ENCODE assay signal across 8 cellular contexts in genomic region chr3:50675179-50676030, GRCh38. TPM values are rescaled to one million over a fixed set of nuclear protein-coding genes. Genes with fewer than 3 reads are reported as not detected.
DNase-seq lines count a peak whose midpoint lies in the region; ATAC-seq, FAIRE-seq and TF ChIP-seq lines count a peak whose summit lies in the region.

No MANE protein-coding gene starts in this region.

- intact Hi-C loops in naive thymus-derived CD4-positive, alpha-beta T cell (cut with micrococcal nuclease), result loop anchor here (1.0 to 10.0 kb wide), 5 partner anchors 103 to 712 kb away; partner anchors contain the start of gene MANF (in 1 of the 2)

- peaks cover 0 to 16% (median 14%) of the 10 kb centered on the region in 4 experiments; a peak in 6 of 7 replicates for H3K27me3 ChIP-seq in H1 (replicated peaks in 1 of 4; ENCODE audit: control insufficient read depth in 3 of 4, extremely low read depth in 1 of 4, insufficient read depth in 3 of 4, low read length in 3 of 4)
- H3K27me3 ChIP-seq in naive thymus-derived CD4-positive, alpha-beta T cell (ENCODE audit: control insufficient read depth in 2 of 2, insufficient read depth in 2 of 2, low read length in 2 of 2), result peaks cover 0 to 3% of the 10 kb centered on the region in 2 donors

- H3K9me3 Mint-ChIP-seq in activated CD8-positive, alpha-beta memory T cell treated with anti-CD3 and anti-CD28 coated beads, Interleukin-2, amount 10 ng/mL, durations not matched to agents 7 days and 5 days (ENCODE audit: low read depth), result no peaks in the 10 kb centered on the region
- no peaks in the 10 kb centered on the region for H3K9me3 Mint-ChIP-seq in naive thymus-derived CD4-positive, alpha-beta T cell

- 4% methylated on average over 26 of the region's 65 CpGs; no CpG with 5 or more reads in 1 of the 2 experiments for WGBS in H1 (ENCODE audit: extremely low coverage in 1 of 2, insufficient coverage in 1 of 2, insufficient read length in 1 of 2, insufficient replicate concordance in 2 of 2, low coverage in 1 of 2, low lambda C conversion rate in 2 of 2, missing lambda C conversion rate in 1 of 2), 2 experiments

- no peaks in the 10 kb centered on the region for H3K9me3 ChIP-seq in H1 (ENCODE audit: insufficient read depth in 2 of 2, low read depth in 1 of 2, low read length in 1 of 2)
- no peaks in the 10 kb centered on the region for H3K9me3 ChIP-seq in naive thymus-derived CD4-positive, alpha-beta T cell (ENCODE audit: control insufficient read depth in 2 of 3, low read length in 3 of 3)

- H2BK120ac ChIP-seq in H1 (replicated peaks; ENCODE audit: low read depth, low read length), result no peak overlapping the region

- peak overlapping the region in 3 of 4 experiments; percentile 39 to 84 (median 58); a peak in 5 of 7 replicates for H3K9ac ChIP-seq in H1 (replicated peaks in 1 of 4; ENCODE audit: extremely low read depth in 1 of 4, low read depth in 3 of 4, low read length in 3 of 4)

- peaks cover 4 to 10% (median 6%) of the 10 kb centered on the region in 4 experiments for H3K4me1 ChIP-seq in H1 (replicated peaks in 1 of 4; ENCODE audit: control insufficient read depth in 3 of 4, insufficient read depth in 4 of 4, low read length in 3 of 4)
- H3K4me1 ChIP-seq in naive thymus-derived CD4-positive, alpha-beta T cell (ENCODE audit: control insufficient read depth in 2 of 2, insufficient read depth in 2 of 2, low read length in 2 of 2), result no peaks in the 10 kb centered on the region

- no peak overlapping the region for H3K56ac ChIP-seq in H1 (replicated peaks; ENCODE audit: insufficient read length, low read depth, low read length)

- peak overlapping the region; percentile 47 to 88 for H3K4me2 ChIP-seq in H1 (ENCODE audit: insufficient read depth in 1 of 2, low read depth in 2 of 2, low read length in 2 of 2)

- H3K4me1 Mint-ChIP-seq in activated CD8-positive, alpha-beta memory T cell treated with anti-CD3 and anti-CD28 coated beads, Interleukin-2, amount 10 ng/mL, durations not matched to agents 7 days and 5 days, result peaks cover 14% of the 10 kb centered on the region
- H3K4me1 Mint-ChIP-seq in naive thymus-derived CD4-positive, alpha-beta T cell, result peaks cover 4 to 10% (median 6%) of the 10 kb centered on the region in 7 donors

- peaks cover 57% of the 10 kb centered on the region for H3K27me3 Mint-ChIP-seq in activated CD8-positive, alpha-beta memory T cell treated with anti-CD3 and anti-CD28 coated beads, Interleukin-2, amount 10 ng/mL, durations not matched to agents 7 days and 5 days
- peaks cover 17 to 66% (median 32%) of the 10 kb centered on the region in 5 donors for H3K27me3 Mint-ChIP-seq in naive thymus-derived CD4-positive, alpha-beta T cell

- H2BK20ac ChIP-seq in H1 (ENCODE audit: low read length), result no peak overlapping the region

- H3K79me1 ChIP-seq in H1 (ENCODE audit: low read depth, low read length), result no peaks in the 10 kb centered on the region

- H2BK12ac ChIP-seq in H1 (ENCODE audit: low read depth, low read length), result no peak overlapping the region

- no peak overlapping the region for H3K23ac ChIP-seq in H1 (ENCODE audit: insufficient read length)

- TF ChIP-seq RAD21 in H1 (IDR thresholded peaks at IDR 0.05 in 1 of 2, conservative IDR thresholded peaks at IDR 0.05 in 1 of 2; ENCODE audit: low read depth in 2 of 2, low read length in 2 of 2), result peak; percentile 70 to 76

- no peak overlapping the region for H2BK15ac ChIP-seq in H1 (ENCODE audit: low read length)

- peak overlapping the region; percentile 51 to 81 (median 62) for H3K4me3 ChIP-seq in H1 (ENCODE audit: extremely low read depth in 1 of 4, insufficient read depth in 2 of 4, low read depth in 3 of 4, low read length in 4 of 4)
- peak overlapping the region; percentile 26 for H3K4me3 ChIP-seq in naive thymus-derived CD4-positive, alpha-beta T cell (ENCODE audit: low read length)

- no peak overlapping the region for H3K18ac ChIP-seq in H1 (ENCODE audit: extremely low read depth, low read length)

- no peak for TF ChIP-seq EP300 in H1 (IDR thresholded peaks at IDR 0.05; ENCODE audit: borderline replicate concordance in 1 of 2, low read depth in 2 of 2, low read length in 2 of 2)

- no peak overlapping the region for H4K91ac ChIP-seq in H1 (replicated peaks; ENCODE audit: insufficient read length, low read length)

- TF ChIP-seq CTCF in GM10266 (IDR thresholded peaks at IDR 0.05; ENCODE audit: control insufficient read depth, insufficient read depth, low read depth, missing control alignments) (peak; percentile 38), H1 (IDR thresholded peaks at IDR 0.05; ENCODE audit: control extremely low read depth in 1 of 3, insufficient read depth in 1 of 3, low read depth in 1 of 3, low read length in 3 of 3) (peak; percentile 36 to 80 (median 62))

- H3K79me2 ChIP-seq in H1 (ENCODE audit: control insufficient read depth in 1 of 2, insufficient read depth in 2 of 2, low read length in 2 of 2), result peaks cover 0 to 33% of the 10 kb centered on the region in 2 experiments; a peak in 2 of 4 replicates

- no peak overlapping the region for H4K5ac ChIP-seq in H1 (ENCODE audit: insufficient read length, low read depth, low read length)

- H4K20me1 ChIP-seq in H1 (replicated peaks in 1 of 2; ENCODE audit: control insufficient read depth in 1 of 2, insufficient read depth in 2 of 2, low read length in 2 of 2), result no peaks in the 10 kb centered on the region

- DNase-seq in GM10266 (ENCODE audit: extremely low spot score) (peak; percentile 50), NCI-H1092 (lab: John Stamatoyannopoulos, UW) (peak; percentile 1), H1 (ENCODE audit: low read depth in 1 of 2, low spot score in 2 of 2) (peak in 1 of 2 experiments; percentile 91), NCI-H226 (no peak)
- DNase-seq in activated CD8-positive, alpha-beta memory T cell treated with anti-CD3 and anti-CD28 coated beads, Interleukin-2, amount 10 ng/mL, durations not matched to agents 7 days and 5 days, result peak; percentile 65
- peak; percentile 15 to 79 (median 38) for DNase-seq in naive thymus-derived CD4-positive, alpha-beta T cell
- peak in 5 of 6 experiments; percentile 7 to 41 (median 40) for DNase-seq in stimulated activated naive CD4-positive, alpha-beta T cell (lab: John Stamatoyannopoulos, UW)

- no peak overlapping the region for H2AFZ ChIP-seq in H1 (ENCODE audit: low read length)

- no peaks in the 10 kb centered on the region for H3K36me3 ChIP-seq in H1 (ENCODE audit: control insufficient read depth in 2 of 4, insufficient read depth in 4 of 4, low read length in 3 of 4)
- no peaks in the 10 kb centered on the region for H3K36me3 ChIP-seq in naive thymus-derived CD4-positive, alpha-beta T cell (ENCODE audit: control insufficient read depth in 2 of 3, insufficient read depth in 3 of 3, low read length in 3 of 3)

- peak; percentile 54 for ATAC-seq in activated CD8-positive, alpha-beta memory T cell treated with anti-CD3 and anti-CD28 coated beads, Interleukin-2, amount 10 ng/mL, durations not matched to agents 7 days and 5 days
- peak; percentile 75 for ATAC-seq in naive thymus-derived CD4-positive, alpha-beta T cell
- ATAC-seq in GM19455 (IDR thresholded peaks at IDR 0.05; ENCODE audit: unreplicated experiment), result no peak

- no peaks in the 10 kb centered on the region for H3K36me3 Mint-ChIP-seq in activated CD8-positive, alpha-beta memory T cell treated with anti-CD3 and anti-CD28 coated beads, Interleukin-2, amount 10 ng/mL, durations not matched to agents 7 days and 5 days
- H3K36me3 Mint-ChIP-seq in naive thymus-derived CD4-positive, alpha-beta T cell, result peaks cover 0 to 4% (median 0%) of the 10 kb centered on the region in 5 donors

- no peak overlapping the region for H2BK5ac ChIP-seq in H1 (ENCODE audit: low read depth, low read length)

- peak overlapping the region; percentile 34; the same call in 1 of the 2 replicates for H3K27ac ChIP-seq in H1 (ENCODE audit: low read depth, low read length)
- H3K27ac ChIP-seq in naive thymus-derived CD4-positive, alpha-beta T cell (ENCODE audit: low read depth, low read length), result no peak overlapping the region

- no peak for FAIRE-seq in H1 (lab: Jason Lieb, UNC)

- no peak overlapping the region for H3K4ac ChIP-seq in H1 (replicated peaks; ENCODE audit: insufficient read length, low read depth, low read length)

- H3K4me3 Mint-ChIP-seq in activated CD8-positive, alpha-beta memory T cell treated with anti-CD3 and anti-CD28 coated beads, Interleukin-2, amount 10 ng/mL, durations not matched to agents 7 days and 5 days, result peak overlapping the region; percentile 71
- peak overlapping the region; percentile 71 to 87 (median 78) for H3K4me3 Mint-ChIP-seq in naive thymus-derived CD4-positive, alpha-beta T cell

- peak overlapping the region; percentile 87 for H4K8ac ChIP-seq in H1 (ENCODE audit: extremely low read depth, insufficient read depth, low read length)

- no peak overlapping the region for H2AK5ac ChIP-seq in H1 (ENCODE audit: low read depth, low read length)

- TF ChIP-seq POLR2A in H1 (IDR thresholded peaks at IDR 0.05; ENCODE audit: control extremely low read depth in 1 of 2, low read depth in 2 of 2, low read length in 2 of 2), result no peak

- peak overlapping the region; percentile 47 for H3K27ac Mint-ChIP-seq in activated CD8-positive, alpha-beta memory T cell treated with anti-CD3 and anti-CD28 coated beads, Interleukin-2, amount 10 ng/mL, durations not matched to agents 7 days and 5 days
- H3K27ac Mint-ChIP-seq in naive thymus-derived CD4-positive, alpha-beta T cell, result peak overlapping the region in 1 of 9 donors; percentile 56

- no peak overlapping the region for H3K14ac ChIP-seq in H1 (ENCODE audit: insufficient read length)

- CTCF ChIA-PET in activated CD8-positive, alpha-beta memory T cell treated with anti-CD3 and anti-CD28 coated beads, Interleukin-2, amount 10 ng/mL, durations not matched to agents 7 days and 5 days (lab: Charles Lee), result interaction anchor here (0.7 to 2.4 kb wide), 12 partner anchors 9 to 703 kb away, joined by 3 to 8 read pairs (median 4); no protein-coding TSS in a partner anchor
- CTCF ChIA-PET in H1 (lab: Charles Lee; ENCODE audit: partially characterized antibody), result interaction anchor here (0.7 to 63.8 kb wide), 27 partner anchors 11 to 713 kb away, joined by 3 to 1262 read pairs (median 3); partner anchors contain the start of genes CISH and MAPKAPK3
- CTCF ChIA-PET in naive thymus-derived CD4-positive, alpha-beta T cell (lab: Charles Lee), result interaction anchor here (0.6 to 1.7 kb wide), 6 partner anchors 16 to 696 kb away, joined by 3 to 4 read pairs (median 3); no protein-coding TSS in a partner anchor

- POLR2A ChIA-PET in H1 (lab: Charles Lee; ENCODE audit: partially characterized antibody), result interaction anchor here (1.0 kb wide), 1 partner anchor 64 kb away, joined by 3 read pairs; the partner anchor contains the start of gene CISH
- POLR2A ChIA-PET in naive thymus-derived CD4-positive, alpha-beta T cell (lab: Charles Lee), result interaction anchor here (0.9 kb wide), 1 partner anchor 59 kb away, joined by 4 read pairs; the partner anchor contains the start of gene MAPKAPK3

- peaks cover 4% of the 10 kb centered on the region; the same call in 1 of the 2 replicates for H3K23me2 ChIP-seq in H1 (ENCODE audit: low read depth, low read length)

RNA-seq across cellular contexts. Expression of gene DOCK3, which starts 0.7 kb away (rescaled TPM):
- total RNA-seq in activated CD8-positive, alpha-beta memory T cell treated with anti-CD3 and anti-CD28 coated beads, Interleukin-2, amount 10 ng/mL, durations not matched to agents 7 days and 5 days, result 1 to 10 TPM; 3.4 to 4.1 TPM
- total RNA-seq in H1 (2021; fragmentation: NEBNext Ultra II Directional; extraction: Animal tissue kit (Norgen Biotek cat#: 25700)), result 4.6 and 5.0 TPM in 2 replicates
- 2.7 and 3.6 TPM in 2 replicates for polyA plus RNA-seq in H1 (2011; rRNA removed)
- 3.1 TPM for polyA plus RNA-seq in H1 (2011; cell fraction: cytosol; rRNA removed)
- 13.9 TPM for polyA plus RNA-seq in H1 (2011; cell fraction: nucleus; rRNA removed)
- polyA plus RNA-seq in H1 (2012, experiment 1 of 2), result 3.8 to 5.0 TPM (median 4.6 TPM) in 4 replicates
- polyA plus RNA-seq in H1 (2012, experiment 2 of 2), result 0.35 TPM
- polyA plus RNA-seq in H1 (2013, experiment 1 of 2), result 2.4 TPM
- 2.2 TPM for polyA plus RNA-seq in H1 (2013, experiment 2 of 2)
- 10.1 and 12.7 TPM in 2 replicates for polyA minus RNA-seq in H1 (2011; rRNA and poly(A)+ RNA removed)
- 3.2 TPM for polyA minus RNA-seq in H1 (2011; cell fraction: cytosol; rRNA and poly(A)+ RNA removed)
- polyA minus RNA-seq in H1 (2011; cell fraction: nucleus; rRNA and poly(A)+ RNA removed), result 17.4 TPM
- total RNA-seq in naive thymus-derived CD4-positive, alpha-beta T cell, result 1 to 10 TPM; 1.5 to 2.9 (median 1.9) TPM
- polyA plus RNA-seq in naive thymus-derived CD4-positive, alpha-beta T cell, result under 1 TPM; 0.19 to 0.26 TPM

RNA-seq across cellular contexts. Expression of gene MAPKAPK3, which starts 58.5 kb away (rescaled TPM):
- 100 to 1,000 TPM; 156 to 175 TPM for total RNA-seq in activated CD8-positive, alpha-beta memory T cell treated with anti-CD3 and anti-CD28 coated beads, Interleukin-2, amount 10 ng/mL, durations not matched to agents 7 days and 5 days
- total RNA-seq in H1 (2021; fragmentation: NEBNext Ultra II Directional; extraction: Animal tissue kit (Norgen Biotek cat#: 25700)), result 52.7 and 65.4 TPM in 2 replicates
- 87.9 and 99.8 TPM in 2 replicates for polyA plus RNA-seq in H1 (2011; rRNA removed)
- polyA plus RNA-seq in H1 (2011; cell fraction: cytosol; rRNA removed), result 82.8 TPM
- polyA plus RNA-seq in H1 (2011; cell fraction: nucleus; rRNA removed), result 79.2 TPM
- polyA plus RNA-seq in H1 (2012, experiment 1 of 2), result 48.0 to 63.0 TPM (median 59.2 TPM) in 4 replicates
- 82.4 TPM for polyA plus RNA-seq in H1 (2012, experiment 2 of 2)
- polyA plus RNA-seq in H1 (2013, experiment 1 of 2), result 39.1 TPM
- polyA plus RNA-seq in H1 (2013, experiment 2 of 2), result 40.2 TPM
- polyA minus RNA-seq in H1 (2011; rRNA and poly(A)+ RNA removed), result 77.9 and 129 TPM in 2 replicates
- polyA minus RNA-seq in H1 (2011; cell fraction: cytosol; rRNA and poly(A)+ RNA removed), result 31.9 TPM
- polyA minus RNA-seq in H1 (2011; cell fraction: nucleus; rRNA and poly(A)+ RNA removed), result 34.5 TPM
- 100 to 1,000 TPM in 1 of 5 experiments, 10 to 100 TPM in 4; 26.7 to 196 (median 37.7) TPM for total RNA-seq in naive thymus-derived CD4-positive, alpha-beta T cell
- polyA plus RNA-seq in naive thymus-derived CD4-positive, alpha-beta T cell, result 10 to 100 TPM; 53.4 to 54.1 TPM
